Comparison of ENCODE assay signal across 17 cellular contexts in genomic region chr11:119782673-119783072, GRCh38. TPM values are rescaled to one million over a fixed set of nuclear protein-coding genes. Genes with fewer than 3 reads are reported as not detected.
DNase-seq lines count a peak whose midpoint lies in the region; ATAC-seq, FAIRE-seq and TF ChIP-seq lines count a peak whose summit lies in the region.
"Had no signal": no experiment of that assay in that cellular context is flagged by ENCODE, and none has a peak within 500 bp of the region (broad histone marks: within the 10 kb centered on the region; RNA-seq: fewer than 3 reads in every experiment).

No MANE protein-coding gene starts in this region.

- intact Hi-C loops in kidney (cut with DNase I): no loop called here

- no peak overlapping the region for H3K4me2 ChIP-seq in GM23338

- no peaks in the 10 kb centered on the region for H3K36me3 ChIP-seq in GM23338 (ENCODE audit: insufficient read depth)
- H3K36me3 ChIP-seq in kidney (ENCODE audit: control insufficient read depth in 1 of 2, insufficient read depth in 2 of 2, low read length in 2 of 2): no peaks in the 10 kb centered on the region
- H3K36me3 ChIP-seq: left lung had no signal

- H3K4me1 Mint-ChIP-seq in GM23338: peaks cover 14% of the 10 kb centered on the region

- no peaks in the 10 kb centered on the region for H3K9me3 ChIP-seq in kidney (ENCODE audit: control insufficient read depth in 1 of 2, low read length in 2 of 2)

- H3K36me3 Mint-ChIP-seq in GM23338 (ENCODE audit: low read depth): no peaks in the 10 kb centered on the region

- H3K27ac ChIP-seq in GM23338 (ENCODE audit: low read depth): no peak overlapping the region
- H3K27ac ChIP-seq in kidney (ENCODE audit: low read depth in 2 of 2, low read length in 2 of 2): no peak overlapping the region
- H3K27ac ChIP-seq: left lung had no signal

- no peaks in the 10 kb centered on the region for H3F3A ChIP-seq in GM23338 (replicated peaks; ENCODE audit: low read depth)

- DNase-seq in AG08395 (ENCODE audit: low spot score) (peak; percentile 22), GM23338 (ENCODE audit: low spot score) (no peak), astrocyte of the hippocampus (ENCODE audit: low read depth, low spot score) (peak; percentile 31), kidney (peak; percentile 30), NCI-H128 (lab: John Stamatoyannopoulos, UW; ENCODE audit: unreplicated experiment) (no peak), DMS79 treated with DMSO at 0.1 percent for 48 hours (lab: John Stamatoyannopoulos, UW) (no peak), COR-L47 (lab: John Stamatoyannopoulos, UW) (no peak)
- DNase-seq: ACHN; activated CD4-positive, CD25-positive, alpha-beta regulatory T cell treated with anti-CD3 and anti-CD28 coated beads, Interleukin-2, amount 50 U/mL, for 72 hours; activated T-cell treated with anti-CD3 and anti-CD28 coated beads, Interleukin-2, amount 50 U/mL, for 4 hours; NCI-H1694 treated with DMSO at 0.1 percent for 48 hours; stimulated activated CD8-positive, alpha-beta memory T cell treated with anti-CD3 and anti-CD28 coated beads, Interleukin-4, amount 100 ng/mL, for 48 hours; SW 1271 had no signal

- H3K27me3 ChIP-seq in GM23338 (ENCODE audit: insufficient read depth): no peaks in the 10 kb centered on the region

- H3K4me3 Mint-ChIP-seq in GM23338: no peak overlapping the region
- H3K4me3 Mint-ChIP-seq: activated T-cell treated with anti-CD3 and anti-CD28 coated beads, Interleukin-2, amount 50 U/mL, for 4 hours; endodermal cell; neural crest cell had no signal

- H3K9me2 ChIP-seq in GM23338 (ENCODE audit: insufficient read depth): no peaks in the 10 kb centered on the region

- peak; percentile 63 for ATAC-seq in GM23338
- no peak for ATAC-seq in GM19351 (IDR thresholded peaks at IDR 0.05; ENCODE audit: unreplicated experiment)
- ATAC-seq: activated T-cell treated with anti-CD3 and anti-CD28 coated beads, Interleukin-2, amount 50 U/mL, for 4 hours; left lung had no signal

- H3K79me2 ChIP-seq in GM23338 (replicated peaks; ENCODE audit: insufficient read depth): no peaks in the 10 kb centered on the region

- FAIRE-seq in kidney (lab: Jason Lieb, UNC): no peak

- peak overlapping the region; percentile 78; the same call in 1 of the 2 replicates for H2AFZ ChIP-seq in GM23338

- H4K20me1 ChIP-seq in GM23338 (replicated peaks; ENCODE audit: insufficient read depth): no peaks in the 10 kb centered on the region

- peaks cover 6% of the 10 kb centered on the region for H3K27me3 Mint-ChIP-seq in GM23338 (ENCODE audit: insufficient read depth, low read depth, poor library complexity)

- H3K4me3 ChIP-seq in GM23338 (no peak overlapping the region), kidney (ENCODE audit: low read length in 2 of 2) (no peak overlapping the region)
- H3K4me3 ChIP-seq: left lung had no signal

- TF ChIP-seq CTCF in GM23338 (conservative IDR thresholded peaks at IDR 0.05; ENCODE audit: low read depth in 2 of 2) (no peak), kidney (IDR thresholded peaks at IDR 0.05; ENCODE audit: borderline replicate concordance, extremely low read depth, insufficient read depth) (no peak)

- no peak overlapping the region for H3K9ac ChIP-seq in kidney (ENCODE audit: low read length in 2 of 2)

- no peak overlapping the region for H3K27ac Mint-ChIP-seq in GM23338
- H3K27ac Mint-ChIP-seq: endodermal cell had no signal

- H3K9me3 Mint-ChIP-seq in GM23338: no peaks in the 10 kb centered on the region; the same call in 2 of the 3 replicates
- H3K9me3 Mint-ChIP-seq: activated T-cell treated with anti-CD3 and anti-CD28 coated beads, Interleukin-2, amount 50 U/mL, for 4 hours; endodermal cell; neural crest cell had no signal

- no peaks in the 10 kb centered on the region for H3K4me1 ChIP-seq in GM23338 (ENCODE audit: insufficient read depth)
- no peaks in the 10 kb centered on the region for H3K4me1 ChIP-seq in kidney (ENCODE audit: control insufficient read depth in 1 of 2, insufficient read depth in 1 of 2, low read depth in 1 of 2, low read length in 2 of 2)
- H3K4me1 ChIP-seq: left lung had no signal

TF ChIP-seq in GM23338, 12 proteins besides CTCF, POLR2A, EP300 and RAD21 (continues in another document):
- TF ChIP-seq POLR2AphosphoS5 (IDR thresholded peaks at IDR 0.05; ENCODE audit: low read depth) (no peak), JUNB (IDR thresholded peaks at IDR 0.05; ENCODE audit: unreplicated experiment) (no peak), NANOG (IDR thresholded peaks at IDR 0.05; ENCODE audit: borderline replicate concordance) (no peak), STAT1 (IDR thresholded peaks at IDR 0.05; ENCODE audit: unreplicated experiment) (no peak), EZH2 (IDR thresholded peaks at IDR 0.05; ENCODE audit: low read depth, unreplicated experiment) (no peak), ZNF331 (CRISPR knock-in tag; IDR thresholded peaks at IDR 0.05; ENCODE audit: low read depth) (no peak)
- TF ChIP-seq, protein P1, sequence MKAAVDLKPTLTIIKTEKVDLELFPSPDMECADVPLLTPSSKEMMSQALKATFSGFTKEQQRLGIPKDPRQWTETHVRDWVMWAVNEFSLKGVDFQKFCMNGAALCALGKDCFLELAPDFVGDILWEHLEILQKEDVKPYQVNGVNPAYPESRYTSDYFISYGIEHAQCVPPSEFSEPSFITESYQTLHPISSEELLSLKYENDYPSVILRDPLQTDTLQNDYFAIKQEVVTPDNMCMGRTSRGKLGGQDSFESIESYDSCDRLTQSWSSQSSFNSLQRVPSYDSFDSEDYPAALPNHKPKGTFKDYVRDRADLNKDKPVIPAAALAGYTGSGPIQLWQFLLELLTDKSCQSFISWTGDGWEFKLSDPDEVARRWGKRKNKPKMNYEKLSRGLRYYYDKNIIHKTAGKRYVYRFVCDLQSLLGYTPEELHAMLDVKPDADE (IDR thresholded peaks at IDR 0.05): no peak
- TF ChIP-seq, protein P2, sequence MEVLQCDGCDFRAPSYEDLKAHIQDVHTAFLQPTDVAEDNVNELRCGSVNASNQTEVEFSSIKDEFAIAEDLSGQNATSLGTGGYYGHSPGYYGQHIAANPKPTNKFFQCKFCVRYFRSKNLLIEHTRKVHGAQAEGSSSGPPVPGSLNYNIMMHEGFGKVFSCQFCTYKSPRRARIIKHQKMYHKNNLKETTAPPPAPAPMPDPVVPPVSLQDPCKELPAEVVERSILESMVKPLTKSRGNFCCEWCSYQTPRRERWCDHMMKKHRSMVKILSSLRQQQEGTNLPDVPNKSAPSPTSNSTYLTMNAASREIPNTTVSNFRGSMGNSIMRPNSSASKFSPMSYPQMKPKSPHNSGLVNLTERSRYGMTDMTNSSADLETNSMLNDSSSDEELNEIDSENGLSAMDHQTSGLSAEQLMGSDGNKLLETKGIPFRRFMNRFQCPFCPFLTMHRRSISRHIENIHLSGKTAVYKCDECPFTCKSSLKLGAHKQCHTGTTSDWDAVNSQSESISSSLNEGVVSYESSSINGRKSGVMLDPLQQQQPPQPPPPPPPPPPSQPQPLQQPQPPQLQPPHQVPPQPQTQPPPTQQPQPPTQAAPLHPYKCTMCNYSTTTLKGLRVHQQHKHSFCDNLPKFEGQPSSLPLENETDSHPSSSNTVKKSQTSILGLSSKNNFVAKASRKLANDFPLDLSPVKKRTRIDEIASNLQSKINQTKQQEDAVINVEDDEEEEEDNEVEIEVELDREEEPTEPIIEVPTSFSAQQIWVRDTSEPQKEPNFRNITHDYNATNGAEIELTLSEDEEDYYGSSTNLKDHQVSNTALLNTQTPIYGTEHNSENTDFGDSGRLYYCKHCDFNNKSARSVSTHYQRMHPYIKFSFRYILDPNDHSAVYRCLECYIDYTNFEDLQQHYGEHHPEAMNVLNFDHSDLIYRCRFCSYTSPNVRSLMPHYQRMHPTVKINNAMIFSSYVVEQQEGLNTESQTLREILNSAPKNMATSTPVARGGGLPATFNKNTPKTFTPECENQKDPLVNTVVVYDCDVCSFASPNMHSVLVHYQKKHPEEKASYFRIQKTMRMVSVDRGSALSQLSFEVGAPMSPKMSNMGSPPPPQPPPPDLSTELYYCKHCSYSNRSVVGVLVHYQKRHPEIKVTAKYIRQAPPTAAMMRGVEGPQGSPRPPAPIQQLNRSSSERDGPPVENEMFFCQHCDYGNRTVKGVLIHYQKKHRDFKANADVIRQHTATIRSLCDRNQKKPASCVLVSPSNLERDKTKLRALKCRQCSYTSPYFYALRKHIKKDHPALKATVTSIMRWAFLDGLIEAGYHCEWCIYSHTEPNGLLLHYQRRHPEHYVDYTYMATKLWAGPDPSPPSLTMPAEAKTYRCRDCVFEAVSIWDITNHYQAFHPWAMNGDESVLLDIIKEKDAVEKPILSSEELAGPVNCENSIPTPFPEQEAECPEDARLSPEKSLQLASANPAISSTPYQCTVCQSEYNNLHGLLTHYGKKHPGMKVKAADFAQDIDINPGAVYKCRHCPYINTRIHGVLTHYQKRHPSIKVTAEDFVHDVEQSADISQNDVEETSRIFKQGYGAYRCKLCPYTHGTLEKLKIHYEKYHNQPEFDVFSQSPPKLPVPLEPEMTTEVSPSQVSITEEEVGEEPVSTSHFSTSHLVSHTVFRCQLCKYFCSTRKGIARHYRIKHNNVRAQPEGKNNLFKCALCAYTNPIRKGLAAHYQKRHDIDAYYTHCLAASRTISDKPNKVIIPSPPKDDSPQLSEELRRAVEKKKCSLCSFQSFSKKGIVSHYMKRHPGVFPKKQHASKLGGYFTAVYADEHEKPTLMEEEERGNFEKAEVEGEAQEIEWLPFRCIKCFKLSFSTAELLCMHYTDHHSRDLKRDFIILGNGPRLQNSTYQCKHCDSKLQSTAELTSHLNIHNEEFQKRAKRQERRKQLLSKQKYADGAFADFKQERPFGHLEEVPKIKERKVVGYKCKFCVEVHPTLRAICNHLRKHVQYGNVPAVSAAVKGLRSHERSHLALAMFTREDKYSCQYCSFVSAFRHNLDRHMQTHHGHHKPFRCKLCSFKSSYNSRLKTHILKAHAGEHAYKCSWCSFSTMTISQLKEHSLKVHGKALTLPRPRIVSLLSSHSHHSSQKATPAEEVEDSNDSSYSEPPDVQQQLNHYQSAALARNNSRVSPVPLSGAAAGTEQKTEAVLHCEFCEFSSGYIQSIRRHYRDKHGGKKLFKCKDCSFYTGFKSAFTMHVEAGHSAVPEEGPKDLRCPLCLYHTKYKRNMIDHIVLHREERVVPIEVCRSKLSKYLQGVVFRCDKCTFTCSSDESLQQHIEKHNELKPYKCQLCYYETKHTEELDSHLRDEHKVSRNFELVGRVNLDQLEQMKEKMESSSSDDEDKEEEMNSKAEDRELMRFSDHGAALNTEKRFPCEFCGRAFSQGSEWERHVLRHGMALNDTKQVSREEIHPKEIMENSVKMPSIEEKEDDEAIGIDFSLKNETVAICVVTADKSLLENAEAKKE (CRISPR knock-in tag; IDR thresholded peaks at IDR 0.05): no peak

RNA-seq across cellular contexts. Expression of gene NECTIN1, which starts 53.7 kb away (rescaled TPM):
- 48.4 and 56.3 TPM in 2 replicates for total RNA-seq in GM23338 (2014; rRNA removed; shearing (Covaris generic))
- polyA plus RNA-seq in GM23338 (2016; fragmentation: Nextera tagmentation; extraction: Ambion mirVana) (18.7 and 19.9 TPM in 2 replicates), kidney (ENCODE audit: insufficient read depth, low read depth, low replicate concordance) (6.0 TPM)
- 13.2 TPM for total RNA-seq in kidney

Comparison
In these comparisons a context has a peak if more than half of its experiments do, and no peak if none do; other contexts are left out.
1. DNase-seq: peak in AG08395 (single experiment), astrocyte of the hippocampus (single experiment) and kidney (single experiment); none in GM23338 (single experiment), NCI-H128 (single experiment), DMS79 treated with DMSO at 0.1 percent for 48 hours (single experiment) and COR-L47 (single experiment).